ENCODE assay signal across 1 cellular context in the genomic region with DNA sequence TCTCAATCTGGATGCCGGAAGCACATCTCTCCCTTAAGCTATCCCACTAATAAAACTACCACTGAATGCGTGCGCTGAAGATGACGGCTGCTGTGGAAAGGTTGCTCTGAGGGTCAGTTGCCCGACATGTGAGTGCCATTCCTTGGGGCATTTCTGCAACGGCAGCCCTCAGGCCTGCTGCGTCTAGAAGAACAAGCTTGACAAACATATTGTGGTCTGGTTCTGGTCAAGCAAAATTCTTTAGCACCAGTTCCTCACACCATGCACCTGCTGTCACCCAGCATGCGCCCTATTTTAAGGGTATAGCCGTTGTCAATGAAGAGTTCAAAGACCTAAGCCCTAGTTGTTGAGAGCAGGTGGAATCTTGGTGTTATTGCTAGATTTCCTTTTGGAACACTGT.
TF ChIP-seq lines count a peak whose summit lies in the region.

No MANE protein-coding gene starts in this region.

TF ChIP-seq in GM23338, 12 proteins besides CTCF, POLR2A, EP300 and RAD21 (continued from another document):
- TF ChIP-seq, protein P1, sequence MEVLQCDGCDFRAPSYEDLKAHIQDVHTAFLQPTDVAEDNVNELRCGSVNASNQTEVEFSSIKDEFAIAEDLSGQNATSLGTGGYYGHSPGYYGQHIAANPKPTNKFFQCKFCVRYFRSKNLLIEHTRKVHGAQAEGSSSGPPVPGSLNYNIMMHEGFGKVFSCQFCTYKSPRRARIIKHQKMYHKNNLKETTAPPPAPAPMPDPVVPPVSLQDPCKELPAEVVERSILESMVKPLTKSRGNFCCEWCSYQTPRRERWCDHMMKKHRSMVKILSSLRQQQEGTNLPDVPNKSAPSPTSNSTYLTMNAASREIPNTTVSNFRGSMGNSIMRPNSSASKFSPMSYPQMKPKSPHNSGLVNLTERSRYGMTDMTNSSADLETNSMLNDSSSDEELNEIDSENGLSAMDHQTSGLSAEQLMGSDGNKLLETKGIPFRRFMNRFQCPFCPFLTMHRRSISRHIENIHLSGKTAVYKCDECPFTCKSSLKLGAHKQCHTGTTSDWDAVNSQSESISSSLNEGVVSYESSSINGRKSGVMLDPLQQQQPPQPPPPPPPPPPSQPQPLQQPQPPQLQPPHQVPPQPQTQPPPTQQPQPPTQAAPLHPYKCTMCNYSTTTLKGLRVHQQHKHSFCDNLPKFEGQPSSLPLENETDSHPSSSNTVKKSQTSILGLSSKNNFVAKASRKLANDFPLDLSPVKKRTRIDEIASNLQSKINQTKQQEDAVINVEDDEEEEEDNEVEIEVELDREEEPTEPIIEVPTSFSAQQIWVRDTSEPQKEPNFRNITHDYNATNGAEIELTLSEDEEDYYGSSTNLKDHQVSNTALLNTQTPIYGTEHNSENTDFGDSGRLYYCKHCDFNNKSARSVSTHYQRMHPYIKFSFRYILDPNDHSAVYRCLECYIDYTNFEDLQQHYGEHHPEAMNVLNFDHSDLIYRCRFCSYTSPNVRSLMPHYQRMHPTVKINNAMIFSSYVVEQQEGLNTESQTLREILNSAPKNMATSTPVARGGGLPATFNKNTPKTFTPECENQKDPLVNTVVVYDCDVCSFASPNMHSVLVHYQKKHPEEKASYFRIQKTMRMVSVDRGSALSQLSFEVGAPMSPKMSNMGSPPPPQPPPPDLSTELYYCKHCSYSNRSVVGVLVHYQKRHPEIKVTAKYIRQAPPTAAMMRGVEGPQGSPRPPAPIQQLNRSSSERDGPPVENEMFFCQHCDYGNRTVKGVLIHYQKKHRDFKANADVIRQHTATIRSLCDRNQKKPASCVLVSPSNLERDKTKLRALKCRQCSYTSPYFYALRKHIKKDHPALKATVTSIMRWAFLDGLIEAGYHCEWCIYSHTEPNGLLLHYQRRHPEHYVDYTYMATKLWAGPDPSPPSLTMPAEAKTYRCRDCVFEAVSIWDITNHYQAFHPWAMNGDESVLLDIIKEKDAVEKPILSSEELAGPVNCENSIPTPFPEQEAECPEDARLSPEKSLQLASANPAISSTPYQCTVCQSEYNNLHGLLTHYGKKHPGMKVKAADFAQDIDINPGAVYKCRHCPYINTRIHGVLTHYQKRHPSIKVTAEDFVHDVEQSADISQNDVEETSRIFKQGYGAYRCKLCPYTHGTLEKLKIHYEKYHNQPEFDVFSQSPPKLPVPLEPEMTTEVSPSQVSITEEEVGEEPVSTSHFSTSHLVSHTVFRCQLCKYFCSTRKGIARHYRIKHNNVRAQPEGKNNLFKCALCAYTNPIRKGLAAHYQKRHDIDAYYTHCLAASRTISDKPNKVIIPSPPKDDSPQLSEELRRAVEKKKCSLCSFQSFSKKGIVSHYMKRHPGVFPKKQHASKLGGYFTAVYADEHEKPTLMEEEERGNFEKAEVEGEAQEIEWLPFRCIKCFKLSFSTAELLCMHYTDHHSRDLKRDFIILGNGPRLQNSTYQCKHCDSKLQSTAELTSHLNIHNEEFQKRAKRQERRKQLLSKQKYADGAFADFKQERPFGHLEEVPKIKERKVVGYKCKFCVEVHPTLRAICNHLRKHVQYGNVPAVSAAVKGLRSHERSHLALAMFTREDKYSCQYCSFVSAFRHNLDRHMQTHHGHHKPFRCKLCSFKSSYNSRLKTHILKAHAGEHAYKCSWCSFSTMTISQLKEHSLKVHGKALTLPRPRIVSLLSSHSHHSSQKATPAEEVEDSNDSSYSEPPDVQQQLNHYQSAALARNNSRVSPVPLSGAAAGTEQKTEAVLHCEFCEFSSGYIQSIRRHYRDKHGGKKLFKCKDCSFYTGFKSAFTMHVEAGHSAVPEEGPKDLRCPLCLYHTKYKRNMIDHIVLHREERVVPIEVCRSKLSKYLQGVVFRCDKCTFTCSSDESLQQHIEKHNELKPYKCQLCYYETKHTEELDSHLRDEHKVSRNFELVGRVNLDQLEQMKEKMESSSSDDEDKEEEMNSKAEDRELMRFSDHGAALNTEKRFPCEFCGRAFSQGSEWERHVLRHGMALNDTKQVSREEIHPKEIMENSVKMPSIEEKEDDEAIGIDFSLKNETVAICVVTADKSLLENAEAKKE (CRISPR knock-in tag; IDR thresholded peaks at IDR 0.05) = no peak
- no peak for TF ChIP-seq ZNF331 (CRISPR knock-in tag; IDR thresholded peaks at IDR 0.05; ENCODE audit: low read depth)
- TF ChIP-seq POLR2AphosphoS5 (IDR thresholded peaks at IDR 0.05; ENCODE audit: low read depth) = no peak
- TF ChIP-seq, protein P2, sequence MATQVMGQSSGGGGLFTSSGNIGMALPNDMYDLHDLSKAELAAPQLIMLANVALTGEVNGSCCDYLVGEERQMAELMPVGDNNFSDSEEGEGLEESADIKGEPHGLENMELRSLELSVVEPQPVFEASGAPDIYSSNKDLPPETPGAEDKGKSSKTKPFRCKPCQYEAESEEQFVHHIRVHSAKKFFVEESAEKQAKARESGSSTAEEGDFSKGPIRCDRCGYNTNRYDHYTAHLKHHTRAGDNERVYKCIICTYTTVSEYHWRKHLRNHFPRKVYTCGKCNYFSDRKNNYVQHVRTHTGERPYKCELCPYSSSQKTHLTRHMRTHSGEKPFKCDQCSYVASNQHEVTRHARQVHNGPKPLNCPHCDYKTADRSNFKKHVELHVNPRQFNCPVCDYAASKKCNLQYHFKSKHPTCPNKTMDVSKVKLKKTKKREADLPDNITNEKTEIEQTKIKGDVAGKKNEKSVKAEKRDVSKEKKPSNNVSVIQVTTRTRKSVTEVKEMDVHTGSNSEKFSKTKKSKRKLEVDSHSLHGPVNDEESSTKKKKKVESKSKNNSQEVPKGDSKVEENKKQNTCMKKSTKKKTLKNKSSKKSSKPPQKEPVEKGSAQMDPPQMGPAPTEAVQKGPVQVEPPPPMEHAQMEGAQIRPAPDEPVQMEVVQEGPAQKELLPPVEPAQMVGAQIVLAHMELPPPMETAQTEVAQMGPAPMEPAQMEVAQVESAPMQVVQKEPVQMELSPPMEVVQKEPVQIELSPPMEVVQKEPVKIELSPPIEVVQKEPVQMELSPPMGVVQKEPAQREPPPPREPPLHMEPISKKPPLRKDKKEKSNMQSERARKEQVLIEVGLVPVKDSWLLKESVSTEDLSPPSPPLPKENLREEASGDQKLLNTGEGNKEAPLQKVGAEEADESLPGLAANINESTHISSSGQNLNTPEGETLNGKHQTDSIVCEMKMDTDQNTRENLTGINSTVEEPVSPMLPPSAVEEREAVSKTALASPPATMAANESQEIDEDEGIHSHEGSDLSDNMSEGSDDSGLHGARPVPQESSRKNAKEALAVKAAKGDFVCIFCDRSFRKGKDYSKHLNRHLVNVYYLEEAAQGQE (IDR thresholded peaks at IDR 0.05; ENCODE audit: unreplicated experiment) = no peak
- no peak for TF ChIP-seq STAT1 (IDR thresholded peaks at IDR 0.05; ENCODE audit: unreplicated experiment)
- no peak for TF ChIP-seq CREB1 (CRISPR knock-in tag; IDR thresholded peaks at IDR 0.05; ENCODE audit: low read depth)
- no peak for TF ChIP-seq ETS1 (IDR thresholded peaks at IDR 0.05)
